In genomic region chr12:108827941-108828340, GRCh38 we compare ENCODE assay signal across 15 cellular contexts. TPM values are rescaled to one million over a fixed set of nuclear protein-coding genes. Genes with fewer than 3 reads are reported as not detected.
DNase-seq lines count a peak whose midpoint lies in the region; TF ChIP-seq lines count a peak whose summit lies in the region.
"Had no signal": no experiment of that assay in that cellular context is flagged by ENCODE, and none has a peak within 500 bp of the region (broad histone marks: within the 10 kb centered on the region; RNA-seq: fewer than 3 reads in every experiment).

No MANE protein-coding gene starts in this region.

- CTCF ChIA-PET in RWPE1 (lab: Yijun Ruan, JAX): no interaction called here

- in situ Hi-C loops in ACHN (cut with HindIII; ENCODE audit: low pct_ligation_motif_present, low pct_unique_long_range_greater_than_20kb, low sequenced_read_pairs): no loop called here

- no peak for TF ChIP-seq CTCF in RWPE1 (conservative IDR thresholded peaks at IDR 0.05; ENCODE audit: low read depth)
- no peak for TF ChIP-seq CTCF in colonic mucosa (IDR thresholded peaks at IDR 0.05)

- H3K9ac ChIP-seq in colonic mucosa (ENCODE audit: low read depth in 2 of 2, low read length in 2 of 2) (peak overlapping the region; percentile 14 to 44), subcutaneous abdominal adipose tissue (ENCODE audit: low read length in 5 of 5) (peak overlapping the region in 2 of 5 donors; percentile 58 to 81)

- H3K27me3 ChIP-seq in colonic mucosa (no peaks in the 10 kb centered on the region), subcutaneous abdominal adipose tissue (ENCODE audit: control insufficient read depth in 5 of 5, insufficient read depth in 4 of 5, low read length in 5 of 5) (no peaks in the 10 kb centered on the region)

- no peak for DNase-seq in RWPE1 (ENCODE audit: low spot score)
- DNase-seq in colonic mucosa: no peak
- DNase-seq in NCI-H2029 treated with DMSO at 0.1 percent for 48 hours (lab: John Stamatoyannopoulos, UW): no peak
- DNase-seq in activated effector memory CD4-positive, alpha-beta T cell treated with Interleukin-2 at 50 U/mL for 16 hours: no peak
- no peak for DNase-seq in OCI-M2 (lab: John Stamatoyannopoulos, UW; ENCODE audit: unreplicated experiment)
- no peak for DNase-seq in ACHN
- DNase-seq: activated CD4-positive, alpha-beta T cell treated with anti-CD3 and anti-CD28 coated beads for 1 hour; activated T-cell treated with anti-CD3 and anti-CD28 coated beads, Interleukin-2, amount 50 U/mL, for 24 hours; CD4-positive, alpha-beta memory T cell; MV-4-11; NCI-H526 treated with DMSO at 0.1 percent for 48 hours had no signal

- H3K9me3 ChIP-seq in colonic mucosa (no peaks in the 10 kb centered on the region), mesodermal cell (ENCODE audit: control insufficient read depth, low read length) (no peaks in the 10 kb centered on the region), subcutaneous abdominal adipose tissue (ENCODE audit: control insufficient read depth in 5 of 5, low read length in 5 of 5) (no peaks in the 10 kb centered on the region)

- H3K4me1 ChIP-seq in colonic mucosa (peaks cover under 1% of the 10 kb centered on the region), mesodermal cell (ENCODE audit: control insufficient read depth, insufficient read depth, low read length, poor library complexity, severe bottlenecking) (peaks cover 76% of the 10 kb centered on the region), subcutaneous abdominal adipose tissue (ENCODE audit: control insufficient read depth in 5 of 5, insufficient read depth in 5 of 5, low read length in 5 of 5) (peaks cover 31 to 79% (median 67%) of the 10 kb centered on the region in 5 donors)

- POLR2A ChIA-PET in RWPE1 (lab: Yijun Ruan, JAX; ENCODE audit: low non-redundant PET): no interaction called here

- no peak overlapping the region for H3K4me3 ChIP-seq in colonic mucosa
- no peak overlapping the region for H3K4me3 ChIP-seq in mesodermal cell (ENCODE audit: extremely low read depth, insufficient read depth, low read length, poor library complexity, severe bottlenecking)
- H3K4me3 ChIP-seq in subcutaneous abdominal adipose tissue (ENCODE audit: low read depth in 1 of 5, low read length in 5 of 5): no peak overlapping the region

- H3K36me3 ChIP-seq in colonic mucosa (no peaks in the 10 kb centered on the region), mesodermal cell (ENCODE audit: control insufficient read depth, insufficient read depth, low read length) (peaks cover 74% of the 10 kb centered on the region), subcutaneous abdominal adipose tissue (ENCODE audit: control insufficient read depth in 5 of 5, insufficient read depth in 5 of 5, low read length in 5 of 5) (peaks cover 0 to 22% (median 22%) of the 10 kb centered on the region in 5 donors)

- intact Hi-C loops in colonic mucosa (cut with DNase I): no loop called here

- H3K27ac ChIP-seq in RWPE1 (peak overlapping the region; percentile 85), colonic mucosa (peak overlapping the region; percentile 51), mesodermal cell (ENCODE audit: low read depth, low read length, severe bottlenecking) (peak overlapping the region; percentile 97), subcutaneous abdominal adipose tissue (ENCODE audit: low read depth, low read length) (peak overlapping the region; percentile 95)

- WGBS in mesodermal cell (ENCODE audit: insufficient coverage in 2 of 2), 2 experiments: 90 to 96% methylated on average over 7 to 8 of the region's 8 CpGs

RNA-seq across cellular contexts. Expression of gene SSH1, which starts 29.4 kb away (rescaled TPM):
- total RNA-seq in colonic mucosa: 10 to 100 TPM; 22.5 to 29.1 TPM
- 39.1 TPM for polyA plus RNA-seq in mesodermal cell (2013, experiment 1 of 2)
- 31.0 TPM for polyA plus RNA-seq in mesodermal cell (2013, experiment 2 of 2)

RNA-seq across cellular contexts. Expression of gene DAO, which starts 52.0 kb away (rescaled TPM):
- 1 to 10 TPM; 2.2 to 2.4 TPM for total RNA-seq in colonic mucosa
- polyA plus RNA-seq in mesodermal cell (2013, experiment 1 of 2): not detected
- polyA plus RNA-seq in mesodermal cell (2013, experiment 2 of 2): not detected
- total RNA-seq: CD4-positive, alpha-beta memory T cell; fibroblast of villous mesenchyme; lung microvascular endothelial cell had no signal
- polyA plus RNA-seq: CD4-positive, alpha-beta memory T cell had no signal
